Comparison of ENCODE assay signal across 8 cellular contexts in the genomic region with DNA sequence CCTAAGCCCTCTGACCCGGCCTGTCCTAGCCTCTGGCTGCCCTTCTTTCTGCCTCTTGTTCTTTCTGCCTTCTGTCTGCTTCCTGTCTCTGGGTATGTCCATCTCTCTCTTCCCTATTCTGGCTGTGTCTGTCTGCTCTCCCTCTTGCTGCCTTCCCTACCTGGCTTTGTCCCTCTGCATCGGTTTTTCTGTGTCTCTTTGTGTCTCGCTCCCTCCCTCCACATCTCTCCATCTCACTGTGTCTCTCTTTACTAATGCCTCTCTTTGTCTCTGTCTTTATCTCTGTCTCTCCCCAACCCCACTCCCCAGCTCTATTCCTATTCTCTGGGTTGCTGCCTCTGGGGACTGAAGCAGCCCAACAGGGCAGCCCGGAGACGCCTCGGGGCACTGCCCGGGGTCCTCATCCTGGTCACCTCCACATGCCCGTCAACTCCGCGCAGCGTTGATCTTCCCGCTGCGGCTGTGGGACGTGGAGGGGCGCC. TPM values are rescaled to one million over a fixed set of nuclear protein-coding genes. Genes with fewer than 3 reads are reported as not detected.
DNase-seq lines count a peak whose midpoint lies in the region; ATAC-seq and TF ChIP-seq lines count a peak whose summit lies in the region.

No MANE protein-coding gene starts in this region.

- CTCF ChIA-PET in Calu3 (lab: Charles Lee): interaction anchor here (0.7 to 2.8 kb wide), 6 partner anchors 10 to 127 kb away, joined by 3 to 14 read pairs (median 8); a partner anchor contains a TSS

- H3K9me3 Mint-ChIP-seq in Calu3 (ENCODE audit: low read depth, unreplicated experiment): no peaks in the 10 kb centered on the region

- no peak overlapping the region for H3K27ac ChIP-seq in HUES64 (ENCODE audit: low read depth, low read length)
- no peak overlapping the region for H3K27ac ChIP-seq in ascending aorta

- intact Hi-C loops in Calu3 (cut with micrococcal nuclease; ENCODE audit: unreplicated experiment) (loop anchor here (1.0 kb wide), 1 partner anchor 26 kb away; no protein-coding TSS in a partner anchor), ascending aorta (cut with DNase I) (loop anchor here (1.0 to 5.0 kb wide), 3 partner anchors 25 to 487 kb away; a partner anchor contains a TSS)

- ATAC-seq in HG03280 (IDR thresholded peaks at IDR 0.05; ENCODE audit: unreplicated experiment): no peak

- 2% methylated on average over 15 of the region's 15 CpGs for WGBS in HUES64

- peaks cover 90% of the 10 kb centered on the region for H3K27me3 ChIP-seq in HUES64 (ENCODE audit: insufficient read depth, low read length)
- H3K27me3 ChIP-seq in ascending aorta: peaks cover 28% of the 10 kb centered on the region
- peaks cover 71% of the 10 kb centered on the region for H3K27me3 ChIP-seq in mononuclear cell (ENCODE audit: insufficient read depth, low read length)

- H3K4me1 ChIP-seq in HUES64 (ENCODE audit: insufficient read depth, low read length) (peaks cover 14% of the 10 kb centered on the region), ascending aorta (peaks cover 31 to 52% of the 10 kb centered on the region in 2 donors), mononuclear cell (ENCODE audit: insufficient read depth, low read length) (peaks cover 92% of the 10 kb centered on the region)

- H3K4me3 Mint-ChIP-seq in Calu3 (ENCODE audit: low read depth, unreplicated experiment): peak overlapping the region; percentile 82

- no TSS peak for BruUV-seq in Calu3 (replicated peaks; lab: Mats Ljungman, UMichigan)

- H3K9me3 ChIP-seq in HUES64 (ENCODE audit: insufficient read depth, low read depth, low read length): no peaks in the 10 kb centered on the region
- H3K9me3 ChIP-seq in ascending aorta: no peaks in the 10 kb centered on the region
- H3K9me3 ChIP-seq in mononuclear cell (ENCODE audit: low read depth, low read length): no peaks in the 10 kb centered on the region

- H3K36me3 Mint-ChIP-seq in Calu3 (ENCODE audit: insufficient read depth, unreplicated experiment): peaks cover 82% of the 10 kb centered on the region

- H3K4me1 Mint-ChIP-seq in Calu3 (ENCODE audit: low read depth, unreplicated experiment): peaks cover 30% of the 10 kb centered on the region

- H3K9ac ChIP-seq in HUES64 (ENCODE audit: low read depth, low read length): peak overlapping the region; percentile 69

- H3K36me3 ChIP-seq in HUES64 (ENCODE audit: insufficient read depth, low read length) (peaks cover under 1% of the 10 kb centered on the region; the same call in 1 of the 2 replicates), ascending aorta (peaks cover 0 to 2% of the 10 kb centered on the region in 2 donors)

- DNase-seq in Calu3 (no peak), ascending aorta (ENCODE audit: low spot score in 2 of 2) (no peak), SHP77 treated with DMSO at 0.1 percent for 48 hours (lab: John Stamatoyannopoulos, UW) (no peak), NCI-H1436 (lab: John Stamatoyannopoulos, UW) (no peak), foreskin melanocyte (no peak)

- peak overlapping the region; percentile 40 for H3K27ac Mint-ChIP-seq in Calu3 (ENCODE audit: unreplicated experiment)

- TF ChIP-seq CTCF in Calu3 (IDR thresholded peaks at IDR 0.05; ENCODE audit: unreplicated experiment) (no peak), ascending aorta (IDR thresholded peaks at IDR 0.05) (no peak)

- peak overlapping the region; percentile 57 for H3K4me3 ChIP-seq in HUES64 (ENCODE audit: low read length)
- H3K4me3 ChIP-seq in ascending aorta: peak overlapping the region; percentile 45 to 62
- peak overlapping the region; percentile 42 for H3K4me3 ChIP-seq in mononuclear cell (ENCODE audit: low read length)

- peaks cover 51% of the 10 kb centered on the region for H3K27me3 Mint-ChIP-seq in Calu3 (ENCODE audit: unreplicated experiment)

RNA-seq across cellular contexts. Expression of a gene that starts 10.1 kb away (rescaled TPM):
- total RNA-seq in Calu3 (2022): 203 and 243 TPM in 2 replicates
- 125 TPM for polyA plus RNA-seq in HUES64 (2013, experiment 1 of 2)
- 133 TPM for polyA plus RNA-seq in HUES64 (2013, experiment 2 of 2)
- total RNA-seq in ascending aorta: 136 TPM
- total RNA-seq in mononuclear cell: 50.6 TPM

RNA-seq across cellular contexts. Expression of a gene that starts 11.4 kb away (rescaled TPM):
- total RNA-seq in Calu3 (2022): 5.0 and 7.0 TPM in 2 replicates
- 0.90 TPM for polyA plus RNA-seq in HUES64 (2013, experiment 1 of 2)
- 0.82 TPM for polyA plus RNA-seq in HUES64 (2013, experiment 2 of 2)
- total RNA-seq in ascending aorta: not detected
- 3.1 TPM for total RNA-seq in mononuclear cell

RNA-seq across cellular contexts. Expression of a gene that starts 23.0 kb away (rescaled TPM):
- total RNA-seq in Calu3 (2022) (2.0 and 4.1 TPM in 2 replicates), ascending aorta (not detected), mononuclear cell (not detected)
- 0.70 TPM for polyA plus RNA-seq in HUES64 (2013, experiment 1 of 2)
- polyA plus RNA-seq in HUES64 (2013, experiment 2 of 2): 2.2 TPM
